In genomic region chr3:94098487-94098886, GRCh38 we compare ENCODE assay signal across 1 cellular context.
TF ChIP-seq lines count a peak whose summit lies in the region.

No MANE protein-coding gene starts in this region.

TF ChIP-seq in IMR-90, 13 proteins besides CTCF, POLR2A, EP300 and RAD21:
- TF ChIP-seq, protein P1, sequence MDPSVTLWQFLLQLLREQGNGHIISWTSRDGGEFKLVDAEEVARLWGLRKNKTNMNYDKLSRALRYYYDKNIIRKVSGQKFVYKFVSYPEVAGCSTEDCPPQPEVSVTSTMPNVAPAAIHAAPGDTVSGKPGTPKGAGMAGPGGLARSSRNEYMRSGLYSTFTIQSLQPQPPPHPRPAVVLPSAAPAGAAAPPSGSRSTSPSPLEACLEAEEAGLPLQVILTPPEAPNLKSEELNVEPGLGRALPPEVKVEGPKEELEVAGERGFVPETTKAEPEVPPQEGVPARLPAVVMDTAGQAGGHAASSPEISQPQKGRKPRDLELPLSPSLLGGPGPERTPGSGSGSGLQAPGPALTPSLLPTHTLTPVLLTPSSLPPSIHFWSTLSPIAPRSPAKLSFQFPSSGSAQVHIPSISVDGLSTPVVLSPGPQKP (IDR thresholded peaks at IDR 0.05; ENCODE audit: borderline replicate concordance, low read depth, low read length): no peak
- TF ChIP-seq MAFK (IDR thresholded peaks at IDR 0.05; ENCODE audit: low read depth, low read length) (no peak), BHLHE40 (IDR thresholded peaks at IDR 0.05; ENCODE audit: low read depth, low read length) (no peak)
